In the genomic region with DNA sequence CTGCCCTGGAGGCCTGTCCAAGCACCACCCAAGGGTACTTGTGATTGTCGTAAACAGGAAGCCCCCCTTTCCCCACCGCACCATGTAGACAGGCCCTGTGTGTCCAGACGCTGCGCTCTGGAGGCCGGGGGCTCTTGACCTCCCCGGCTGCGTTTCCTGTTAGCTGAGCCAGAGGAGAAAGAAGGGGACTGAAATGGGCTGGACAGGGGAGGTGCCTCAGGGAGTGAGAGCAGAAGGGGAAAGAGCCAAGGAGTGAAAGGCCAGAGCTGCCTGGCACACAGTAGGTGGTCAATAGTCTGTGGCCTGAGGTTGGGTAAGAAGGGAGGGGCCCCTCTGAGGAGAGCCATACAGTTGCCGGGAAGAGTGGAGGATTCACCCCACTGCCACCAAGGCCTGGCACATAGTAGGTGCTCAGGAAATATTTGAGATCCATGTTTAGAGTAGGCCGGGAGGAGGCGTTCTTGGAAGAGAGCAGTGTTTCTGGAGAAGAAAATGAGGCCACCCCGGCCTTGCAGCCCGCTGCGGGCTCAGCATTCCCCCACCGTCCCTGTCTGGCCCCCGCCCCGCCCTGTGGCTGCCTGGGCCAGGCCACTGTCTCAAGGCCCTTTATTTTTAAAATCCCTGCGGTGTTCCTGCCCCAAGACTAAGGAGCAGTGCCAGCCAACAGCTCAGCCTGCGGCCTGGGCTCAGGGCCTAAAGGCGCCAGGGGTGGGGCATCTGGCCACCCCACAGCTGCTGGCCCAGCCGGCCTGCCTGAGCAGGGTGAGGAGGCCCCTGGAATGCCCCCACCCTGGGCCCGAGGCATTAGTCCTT, we compare ENCODE assay signal across 8 cellular contexts. TPM values are rescaled to one million over a fixed set of nuclear protein-coding genes. Genes with fewer than 3 reads are reported as not detected.
A peak's percentile ranks its signal among the peaks of the same experiment; 100 is the strongest.
DNase-seq lines count a peak whose midpoint lies in the region; ATAC-seq and TF ChIP-seq lines count a peak whose summit lies in the region.

No MANE protein-coding gene starts in this region.

- no peaks in the 10 kb centered on the region for H3K36me3 Mint-ChIP-seq in activated naive CD4-positive, alpha-beta T cell treated with anti-CD3 and anti-CD28 coated beads, Interleukin-2, amount 50 U/mL, for 24 hours

- H3K4me1 ChIP-seq in muscle layer of duodenum (ENCODE audit: control insufficient read depth in 1 of 2, insufficient read depth in 2 of 2, low read length in 2 of 2) (peaks cover 4 to 34% of the 10 kb centered on the region in 2 donors), vagina (peaks cover 85% of the 10 kb centered on the region)

- H3K9me3 ChIP-seq in muscle layer of duodenum (ENCODE audit: control insufficient read depth in 1 of 2, low read length in 2 of 2) = no peaks in the 10 kb centered on the region
- H3K9me3 ChIP-seq in vagina = no peaks in the 10 kb centered on the region

- peak overlapping the region; percentile 68 for H3K27ac ChIP-seq in muscle layer of duodenum (ENCODE audit: low read length)
- peak overlapping the region; percentile 98 for H3K27ac ChIP-seq in vagina

- H3K27me3 ChIP-seq in muscle layer of duodenum (ENCODE audit: low read depth, low read length) (no peaks in the 10 kb centered on the region), vagina (no peaks in the 10 kb centered on the region)

- intact Hi-C loops in vagina (cut with DNase I) = loop anchor here (5.0 kb wide), 1 partner anchor 61 kb away; the partner anchor contains the start of gene GGA1

- TF ChIP-seq CTCF in vagina (IDR thresholded peaks at IDR 0.05) = no peak

- H3K36me3 ChIP-seq in muscle layer of duodenum (ENCODE audit: control insufficient read depth in 1 of 2, insufficient read depth in 2 of 2, low read length in 2 of 2) = no peaks in the 10 kb centered on the region
- no peaks in the 10 kb centered on the region for H3K36me3 ChIP-seq in vagina

- peaks cover 5% of the 10 kb centered on the region for H3K4me1 Mint-ChIP-seq in activated naive CD4-positive, alpha-beta T cell treated with anti-CD3 and anti-CD28 coated beads, Interleukin-2, amount 50 U/mL, for 24 hours

- no peak overlapping the region for H3K4me3 ChIP-seq in muscle layer of duodenum (ENCODE audit: low read depth in 1 of 2, low read length in 2 of 2)
- H3K4me3 ChIP-seq in vagina = no peak overlapping the region

- H3K27me3 Mint-ChIP-seq in activated naive CD4-positive, alpha-beta T cell treated with anti-CD3 and anti-CD28 coated beads, Interleukin-2, amount 50 U/mL, for 24 hours = peaks cover 2% of the 10 kb centered on the region

- no peak for TF ChIP-seq POLR2A in vagina (IDR thresholded peaks at IDR 0.05)

- H3K4me3 Mint-ChIP-seq in activated naive CD4-positive, alpha-beta T cell treated with anti-CD3 and anti-CD28 coated beads, Interleukin-2, amount 50 U/mL, for 24 hours = no peak overlapping the region

- H3K9me3 Mint-ChIP-seq in activated naive CD4-positive, alpha-beta T cell treated with anti-CD3 and anti-CD28 coated beads, Interleukin-2, amount 50 U/mL, for 24 hours = no peaks in the 10 kb centered on the region

- peak overlapping the region; percentile 51 for H3K27ac Mint-ChIP-seq in activated naive CD4-positive, alpha-beta T cell treated with anti-CD3 and anti-CD28 coated beads, Interleukin-2, amount 50 U/mL, for 24 hours

- no peak for DNase-seq in activated naive CD4-positive, alpha-beta T cell treated with Interleukin-2 at 50 U/mL for 16 hours
- DNase-seq in fibroblast of peridontal ligament (ENCODE audit: extremely low read depth) (peak; percentile 52), vagina (ENCODE audit: extremely low spot score in 2 of 2) (no peak), ureter (ENCODE audit: low spot score) (no peak)

- ATAC-seq in GM19035 (IDR thresholded peaks at IDR 0.05; ENCODE audit: unreplicated experiment) (no peak), GM21390 (IDR thresholded peaks at IDR 0.05; ENCODE audit: unreplicated experiment) (no peak)

RNA-seq across cellular contexts. Expression of gene CDC42EP1, which starts 13.6 kb away (rescaled TPM):
- total RNA-seq in vagina = 46.2 TPM
- total RNA-seq in ureter = 33.4 TPM

RNA-seq across cellular contexts. Expression of gene CARD10, which starts 27.4 kb away (rescaled TPM):
- total RNA-seq in vagina = 11.0 TPM
- total RNA-seq in ureter = 14.9 TPM

RNA-seq across cellular contexts. Expression of gene LGALS2, which starts 33.2 kb away (rescaled TPM):
- total RNA-seq in vagina (not detected), ureter (not detected)
